8 cellular contexts compared by ENCODE assay signal in genomic region chr1:3618904-3619671, GRCh38.
DNase-seq lines count a peak whose midpoint lies in the region; ATAC-seq and TF ChIP-seq lines count a peak whose summit lies in the region.

No MANE protein-coding gene starts in this region.

- TF ChIP-seq CTCF in AG04449 (IDR thresholded peaks at IDR 0.05; ENCODE audit: insufficient read depth, low read length, missing control alignments) (peak; percentile 77), VCaP (conservative IDR thresholded peaks at IDR 0.05) (peak; percentile 96), brain microvascular endothelial cell (IDR thresholded peaks at IDR 0.05; ENCODE audit: low read depth, low read length, missing control alignments) (peak; percentile 86)

- no peak overlapping the region for H3K4me3 ChIP-seq in AG04449 (ENCODE audit: low read depth, low read length)
- H3K4me3 ChIP-seq in brain microvascular endothelial cell (ENCODE audit: low read depth, low read length): no peak overlapping the region

- DNase-seq in AG04449 (ENCODE audit: low read depth, low spot score) (peak; percentile 14), NCI-H1930 (lab: John Stamatoyannopoulos, UW) (peak; percentile 18 to 54), brain microvascular endothelial cell (peak; percentile 77), inferior parietal cortex (ENCODE audit: extremely low spot score) (peak; percentile 90)
- peak; percentile 27 to 56 for DNase-seq in stimulated activated CD4-positive, alpha-beta T cell treated with anti-CD3 and anti-CD28 coated beads, Interleukin-15, amount 100 ng/mL, for 1 hour (ENCODE audit: low read depth in 1 of 2, low spot score in 1 of 2)

- ATAC-seq in GM18909 (IDR thresholded peaks at IDR 0.05; ENCODE audit: poor library complexity, unreplicated experiment): peak; percentile 56
- ATAC-seq in GM18870 (IDR thresholded peaks at IDR 0.05; ENCODE audit: unreplicated experiment): no peak

- POLR2A ChIA-PET in AG04449 (lab: Yijun Ruan, JAX): no interaction called here

- no peaks in the 10 kb centered on the region for H3K36me3 ChIP-seq in brain microvascular endothelial cell (replicated peaks)

- H3K27ac ChIP-seq in VCaP: no peak overlapping the region
- no peak overlapping the region for H3K27ac ChIP-seq in brain microvascular endothelial cell

- CTCF ChIA-PET in AG04449 (lab: Yijun Ruan, JAX): interaction anchor here (0.6 to 6.4 kb wide), 42 partner anchors 12 to 173 kb away, joined by 3 to 166 read pairs (median 6); no protein-coding TSS in a partner anchor

- no peaks in the 10 kb centered on the region for H3K27me3 ChIP-seq in brain microvascular endothelial cell (replicated peaks)

- in situ Hi-C loops in brain microvascular endothelial cell (cut with HindIII; ENCODE audit: low pct_ligation_motif_present, low sequenced_read_pairs): no loop called here

Comparison
In these comparisons a context has a peak if more than half of its experiments do, and no peak if none do; other contexts are left out.
1. DNase-seq: peak in every context shown above with its lines; median percentile 90 in inferior parietal cortex; 77 in brain microvascular endothelial cell; 42 in stimulated activated CD4-positive, alpha-beta T cell treated with anti-CD3 and anti-CD28 coated beads, Interleukin-15, amount 100 ng/mL, for 1 hour; 36 in NCI-H1930; 14 in AG04449.